In genomic region chr10:118835682-118836326, GRCh38 we compare ENCODE assay signal across 1 cellular context.
TF ChIP-seq lines count a peak whose summit lies in the region.

No MANE protein-coding gene starts in this region.

TF ChIP-seq in K562, 482 proteins besides CTCF, POLR2A, EP300 and RAD21 (continued from another document):
- TF ChIP-seq ARID3B (CRISPR knock-in tag; IDR thresholded peaks at IDR 0.05; ENCODE audit: borderline replicate concordance) (no peak), ELF2 (CRISPR knock-in tag; IDR thresholded peaks at IDR 0.05) (no peak), ESRRB (CRISPR knock-in tag; IDR thresholded peaks at IDR 0.05; ENCODE audit: borderline replicate concordance) (no peak), NFIX (CRISPR knock-in tag; IDR thresholded peaks at IDR 0.05; ENCODE audit: low read depth) (peak; percentile 42; the same call in 1 of the 2 replicates), NFIC (IDR thresholded peaks at IDR 0.05) (peak; percentile 84), ZNF398 (CRISPR knock-in tag; IDR thresholded peaks at IDR 0.05) (no peak), NFXL1 (CRISPR knock-in tag; IDR thresholded peaks at IDR 0.05) (no peak), RERE (CRISPR knock-in tag; IDR thresholded peaks at IDR 0.05; ENCODE audit: borderline replicate concordance) (no peak), CHAMP1 (IDR thresholded peaks at IDR 0.05) (no peak), PCBP1 (IDR thresholded peaks at IDR 0.05; ENCODE audit: low read depth, low read length, poor library complexity, severe bottlenecking) (no peak)
